In the genomic region with DNA sequence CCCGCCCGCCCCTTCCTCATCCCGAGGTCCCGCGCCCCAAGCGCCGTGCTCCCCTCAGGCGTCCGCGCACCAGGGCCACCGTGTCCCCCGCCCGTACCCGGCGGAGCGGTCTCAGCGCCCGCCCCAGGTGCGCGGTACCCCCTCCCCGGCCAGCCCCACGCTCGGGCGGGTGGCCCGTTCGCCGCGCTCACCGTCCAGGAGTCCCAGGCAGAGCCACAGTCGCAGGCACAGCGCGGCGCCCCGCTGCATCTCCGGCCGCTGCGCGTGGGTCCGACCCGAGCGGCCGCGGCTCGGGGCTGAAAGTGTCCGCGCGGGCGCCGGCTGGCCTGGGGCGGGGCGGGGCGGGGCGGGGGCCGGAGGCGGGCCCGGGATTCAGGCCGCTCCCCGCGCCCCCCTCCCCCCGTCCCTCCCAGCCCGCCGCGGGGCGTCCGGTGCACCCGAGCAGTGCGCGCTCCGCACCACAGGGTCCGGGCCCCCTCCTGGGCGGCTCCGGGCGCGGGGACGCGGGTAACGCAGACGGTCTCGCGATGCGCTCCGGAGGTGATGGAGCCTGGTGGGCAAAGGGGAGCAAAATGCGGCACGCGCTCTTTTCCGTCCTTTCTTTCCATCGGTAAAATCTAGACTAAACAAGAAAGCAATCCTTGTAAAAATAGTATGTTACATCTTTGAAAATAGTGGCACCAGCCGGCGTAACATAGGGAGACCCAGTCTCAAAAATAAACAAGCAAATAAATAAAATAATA, we compare ENCODE assay signal across 8 cellular contexts. TPM values are rescaled to one million over a fixed set of nuclear protein-coding genes. Genes with fewer than 3 reads are reported as not detected.
DNase-seq lines count a peak whose midpoint lies in the region; ATAC-seq, FAIRE-seq and TF ChIP-seq lines count a peak whose summit lies in the region.

Gene FLT4, minus strand, starts transcription at position 304 of the 743 bp plus-strand sequence. Its CDS starts 55 bp downstream, at position 249.

- no peaks in the 10 kb centered on the region for H3K36me3 Mint-ChIP-seq in CD4-positive, CD25-positive, alpha-beta regulatory T cell
- no peaks in the 10 kb centered on the region for H3K36me3 Mint-ChIP-seq in neural progenitor cell

- H3K9me3 Mint-ChIP-seq in CD4-positive, CD25-positive, alpha-beta regulatory T cell, result peaks cover 0 to 2% (median 0%) of the 10 kb centered on the region in 7 donors
- H3K9me3 Mint-ChIP-seq in neural progenitor cell, result peaks cover 3% of the 10 kb centered on the region

- H3K9me3 ChIP-seq in CD4-positive, CD25-positive, alpha-beta regulatory T cell (ENCODE audit: control insufficient read depth in 2 of 2, low read length in 2 of 2), result no peaks in the 10 kb centered on the region
- H3K9me3 ChIP-seq in PC-3 (ENCODE audit: low read length), result no peaks in the 10 kb centered on the region
- no peaks in the 10 kb centered on the region for H3K9me3 ChIP-seq in neural progenitor cell (ENCODE audit: low read depth)

- H3K9me2 ChIP-seq in PC-3 (replicated peaks; ENCODE audit: low read length), result no peaks in the 10 kb centered on the region

- no peaks in the 10 kb centered on the region for H3K36me3 ChIP-seq in CD4-positive, CD25-positive, alpha-beta regulatory T cell (ENCODE audit: control insufficient read depth, insufficient read depth, low read length)
- H3K36me3 ChIP-seq in PC-3 (ENCODE audit: low read depth, low read length) (no peaks in the 10 kb centered on the region), neural progenitor cell (no peaks in the 10 kb centered on the region)

- H3K4me2 ChIP-seq in PC-3 (ENCODE audit: low read length) (peak within 1 kb of the TSS; percentile 85), neural progenitor cell (peak within 1 kb of the TSS; percentile 92)

- no peak for FAIRE-seq in GM12892 (lab: Jason Lieb, UNC)

- no peaks in the 10 kb centered on the region for H4K20me1 ChIP-seq in PC-3 (ENCODE audit: low read length)
- H4K20me1 ChIP-seq in neural progenitor cell (ENCODE audit: low read depth), result peaks cover 12% of the 10 kb centered on the region

- POLR2A ChIA-PET in PC-3 (lab: Charles Lee; ENCODE audit: unreplicated experiment), result no interaction called here

- H2AFZ ChIP-seq in PC-3 (ENCODE audit: low read length) (peak within 1 kb of the TSS; percentile 68), neural progenitor cell (replicated peaks) (peak within 1 kb of the TSS; percentile 76)

- ATAC-seq in CD4-positive, CD25-positive, alpha-beta regulatory T cell (ENCODE audit: low read depth in 2 of 2), result peak; percentile 25 to 46
- ATAC-seq in PC-3 (no peak), HG02642 (IDR thresholded peaks at IDR 0.05; ENCODE audit: poor library complexity, unreplicated experiment) (no peak)

- H3K4me1 Mint-ChIP-seq in CD4-positive, CD25-positive, alpha-beta regulatory T cell, result peaks cover 0 to 30% (median 8%) of the 10 kb centered on the region in 4 donors
- peaks cover 25% of the 10 kb centered on the region for H3K4me1 Mint-ChIP-seq in neural progenitor cell

- H3K27ac ChIP-seq in CD4-positive, CD25-positive, alpha-beta regulatory T cell (ENCODE audit: insufficient read depth, low read length, poor library complexity, severe bottlenecking), result no peak within 1 kb of the TSS
- H3K27ac ChIP-seq in PC-3 (ENCODE audit: low read length) (no peak within 1 kb of the TSS), neural progenitor cell (no peak within 1 kb of the TSS)

- DNase-seq in CD4-positive, CD25-positive, alpha-beta regulatory T cell, result peak in 1 of 3 donors; percentile 30
- DNase-seq in PC-3, result no peak
- DNase-seq in epidermal melanocyte (ENCODE audit: insufficient read length, low spot score), result peak; percentile 15
- peak; percentile 43 for DNase-seq in neural progenitor cell (ENCODE audit: low spot score)
- DNase-seq in GM12892 (ENCODE audit: insufficient read length), result no peak
- no peak for DNase-seq in middle frontal gyrus (ENCODE audit: extremely low spot score, low spot score)
- no peak for DNase-seq in cerebellum (ENCODE audit: low spot score)

- H3K4me3 Mint-ChIP-seq in CD4-positive, CD25-positive, alpha-beta regulatory T cell, result peak within 1 kb of the TSS; percentile 83 to 91 (median 87)
- H3K4me3 Mint-ChIP-seq in neural progenitor cell, result peak within 1 kb of the TSS; percentile 82

- H3K9ac ChIP-seq in PC-3 (ENCODE audit: low read length) (no peak within 1 kb of the TSS), neural progenitor cell (no peak within 1 kb of the TSS)

- H3K27me3 Mint-ChIP-seq in CD4-positive, CD25-positive, alpha-beta regulatory T cell, result peaks cover 51% of the 10 kb centered on the region
- H3K27me3 Mint-ChIP-seq in neural progenitor cell (ENCODE audit: insufficient read depth, low read depth), result peaks cover 48% of the 10 kb centered on the region

- no TSS peak for BruUV-seq in PC-3 (replicated peaks; lab: Mats Ljungman, UMichigan)

- H3F3A ChIP-seq in PC-3 (ENCODE audit: low read length, unreplicated experiment), result no peaks in the 10 kb centered on the region
- no peaks in the 10 kb centered on the region for H3F3A ChIP-seq in neural progenitor cell (ENCODE audit: low read depth)

- CTCF ChIA-PET in PC-3 (lab: Charles Lee), result no interaction called here

- H3K27ac Mint-ChIP-seq in CD4-positive, CD25-positive, alpha-beta regulatory T cell, result peak within 1 kb of the TSS; percentile 67 to 92 (median 76)
- H3K27ac Mint-ChIP-seq in neural progenitor cell, result no peak within 1 kb of the TSS

- intact Hi-C loops in PC-3 (cut with micrococcal nuclease), result no loop called here

- no peak for TF ChIP-seq POLR2A in GM12892 (IDR thresholded peaks at IDR 0.05; ENCODE audit: low read depth, low read length)

- H3K79me2 ChIP-seq in PC-3 (ENCODE audit: low read length) (no peaks in the 10 kb centered on the region), neural progenitor cell (ENCODE audit: low read depth) (no peaks in the 10 kb centered on the region)

- peak within 1 kb of the TSS; percentile 53 for H3K4me3 ChIP-seq in CD4-positive, CD25-positive, alpha-beta regulatory T cell (ENCODE audit: low read depth, low read length)
- H3K4me3 ChIP-seq in PC-3 (ENCODE audit: low read length), result peak within 1 kb of the TSS; percentile 66
- peak within 1 kb of the TSS; percentile 65 for H3K4me3 ChIP-seq in neural progenitor cell

- TF ChIP-seq CTCF in PC-3 (conservative IDR thresholded peaks at IDR 0.05; ENCODE audit: low read depth, low read length) (no peak), neural progenitor cell (IDR thresholded peaks at IDR 0.05) (no peak)

- peaks cover 6% of the 10 kb centered on the region for H3K4me1 ChIP-seq in CD4-positive, CD25-positive, alpha-beta regulatory T cell (ENCODE audit: control insufficient read depth, insufficient read depth, low read length, poor library complexity, severe bottlenecking)
- no peaks in the 10 kb centered on the region for H3K4me1 ChIP-seq in PC-3 (ENCODE audit: insufficient read depth, low read length)
- peaks cover 4% of the 10 kb centered on the region for H3K4me1 ChIP-seq in neural progenitor cell

- no peaks in the 10 kb centered on the region for H3K27me3 ChIP-seq in CD4-positive, CD25-positive, alpha-beta regulatory T cell (ENCODE audit: control insufficient read depth, insufficient read depth, low read length)
- H3K27me3 ChIP-seq in PC-3 (ENCODE audit: low read length), result peaks cover 77% of the 10 kb centered on the region
- peaks cover 85% of the 10 kb centered on the region for H3K27me3 ChIP-seq in neural progenitor cell

RNA-seq across cellular contexts. Expression of gene FLT4, which starts in this region (rescaled TPM):
- total RNA-seq in CD4-positive, CD25-positive, alpha-beta regulatory T cell, result 2.4 TPM
- 1 to 10 TPM; 1.2 to 4.0 (median 2.3) TPM for polyA plus RNA-seq in CD4-positive, CD25-positive, alpha-beta regulatory T cell
- total RNA-seq in PC-3 (2014; rRNA removed) (not detected in 2 replicates), neural progenitor cell (ENCODE audit: low replicate concordance) (2.3 and 13.9 TPM in 2 replicates), cerebellum (8.1 TPM)
- polyA plus RNA-seq in GM12892 (2012; ENCODE audit: missing spikeins), result not detected

Comparison
In these comparisons a context has a peak if more than half of its experiments do, and no peak if none do; other contexts are left out.
1. ATAC-seq: peak in CD4-positive, CD25-positive, alpha-beta regulatory T cell (2 of 2); none in PC-3 (single experiment) and HG02642 (single experiment).
2. DNase-seq: peak in epidermal melanocyte (single experiment) and neural progenitor cell (single experiment); none in PC-3 (single experiment), GM12892 (single experiment), middle frontal gyrus (single experiment) and cerebellum (single experiment).
3. Peak in every context shown above with its lines, with median percentiles within 50 percentile points of each other: H3K4me3 ChIP-seq.